8 cellular contexts compared by ENCODE assay signal in the genomic region with DNA sequence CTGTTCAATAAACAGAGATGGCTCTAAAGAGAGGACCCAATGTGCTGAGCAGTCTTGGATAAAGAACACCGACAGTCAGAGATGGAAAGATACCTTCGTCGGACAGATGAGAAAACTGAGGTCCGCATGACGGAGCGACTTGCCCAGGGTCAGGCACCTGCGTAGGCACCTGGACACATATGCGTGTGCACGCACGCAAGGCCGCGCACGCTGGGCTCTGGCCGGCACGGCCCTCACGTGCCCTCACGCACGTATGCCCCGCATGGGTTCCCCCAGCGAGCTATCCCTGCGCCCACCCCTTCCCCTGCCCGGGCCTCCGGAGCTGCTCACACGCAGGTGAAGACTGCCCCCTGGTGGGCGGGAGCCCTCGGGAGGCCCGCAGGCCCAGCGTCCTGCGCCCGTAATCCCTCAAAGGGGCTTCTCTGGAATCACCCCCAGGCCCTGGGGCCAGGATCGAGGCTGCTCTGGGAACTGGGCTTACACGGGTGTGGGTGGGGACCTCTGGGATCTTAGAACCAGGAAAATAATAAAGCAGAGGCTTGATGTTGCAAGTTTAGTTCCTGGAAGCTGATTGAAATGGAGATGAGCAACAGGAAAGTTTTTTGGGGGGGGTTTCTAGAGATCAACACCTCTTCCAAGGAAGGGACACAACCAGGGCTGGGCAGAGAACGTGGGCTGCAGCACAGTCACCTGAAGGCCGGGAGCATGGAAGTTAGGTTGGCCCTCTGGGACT.
A peak's percentile ranks its signal among the peaks of the same experiment; 100 is the strongest.
DNase-seq lines count a peak whose midpoint lies in the region; ATAC-seq and TF ChIP-seq lines count a peak whose summit lies in the region.

No MANE protein-coding gene starts in this region.

- H3K27me3 Mint-ChIP-seq in activated CD8-positive, alpha-beta memory T cell treated with anti-CD3 and anti-CD28 coated beads, Interleukin-2, amount 10 ng/mL, durations not matched to agents 7 days and 5 days = no peaks in the 10 kb centered on the region
- peaks cover 16 to 53% of the 10 kb centered on the region in 2 donors for H3K27me3 Mint-ChIP-seq in effector memory CD8-positive, alpha-beta T cell
- H3K27me3 Mint-ChIP-seq in mesothelial cell of epicardium (ENCODE audit: low read depth) = peaks cover 14% of the 10 kb centered on the region

- no peak overlapping the region for H3K27ac Mint-ChIP-seq in activated CD8-positive, alpha-beta memory T cell treated with anti-CD3 and anti-CD28 coated beads, Interleukin-2, amount 10 ng/mL, durations not matched to agents 7 days and 5 days
- H3K27ac Mint-ChIP-seq in effector memory CD8-positive, alpha-beta T cell = no peak overlapping the region
- peak overlapping the region; percentile 57 for H3K27ac Mint-ChIP-seq in mesothelial cell of epicardium

- H3K4me3 Mint-ChIP-seq in activated CD8-positive, alpha-beta memory T cell treated with anti-CD3 and anti-CD28 coated beads, Interleukin-2, amount 10 ng/mL, durations not matched to agents 7 days and 5 days = peak overlapping the region; percentile 38
- H3K4me3 Mint-ChIP-seq in effector memory CD8-positive, alpha-beta T cell = peak overlapping the region; percentile 23 to 24
- H3K4me3 Mint-ChIP-seq in mesothelial cell of epicardium = peak overlapping the region; percentile 59

- peak; percentile 94 for TF ChIP-seq CTCF in mesothelial cell of epicardium (IDR thresholded peaks at IDR 0.05; ENCODE audit: unreplicated experiment)

- H3K9me3 Mint-ChIP-seq in activated CD8-positive, alpha-beta memory T cell treated with anti-CD3 and anti-CD28 coated beads, Interleukin-2, amount 10 ng/mL, durations not matched to agents 7 days and 5 days (ENCODE audit: low read depth) = peaks cover under 1% of the 10 kb centered on the region
- H3K9me3 Mint-ChIP-seq in effector memory CD8-positive, alpha-beta T cell = peaks cover 0 to 2% of the 10 kb centered on the region in 2 donors
- peaks cover 19% of the 10 kb centered on the region for H3K9me3 Mint-ChIP-seq in mesothelial cell of epicardium

- peak; percentile 82 for ATAC-seq in activated CD8-positive, alpha-beta memory T cell treated with anti-CD3 and anti-CD28 coated beads, Interleukin-2, amount 10 ng/mL, durations not matched to agents 7 days and 5 days
- peak; percentile 68 for ATAC-seq in effector memory CD8-positive, alpha-beta T cell (replicated peaks)
- ATAC-seq in HG02938 (IDR thresholded peaks at IDR 0.05; ENCODE audit: unreplicated experiment) = no peak

- peaks cover 22% of the 10 kb centered on the region for H3K4me1 Mint-ChIP-seq in activated CD8-positive, alpha-beta memory T cell treated with anti-CD3 and anti-CD28 coated beads, Interleukin-2, amount 10 ng/mL, durations not matched to agents 7 days and 5 days
- H3K4me1 Mint-ChIP-seq in effector memory CD8-positive, alpha-beta T cell (ENCODE audit: low read depth in 2 of 2) = no peaks in the 10 kb centered on the region
- H3K4me1 Mint-ChIP-seq in mesothelial cell of epicardium = peaks cover 16% of the 10 kb centered on the region

- DNase-seq in NCI-H1436 (lab: John Stamatoyannopoulos, UW) (peak; percentile 46), NCI-H1436 treated with DMSO at 0.1 percent for 48 hours (lab: John Stamatoyannopoulos, UW) (no peak), NCI-H1694 treated with DMSO at 0.1 percent for 48 hours (lab: John Stamatoyannopoulos, UW) (peak; percentile 20), mesothelial cell of epicardium (ENCODE audit: low spot score in 2 of 2, unreplicated experiment in 2 of 2) (peak; percentile 89 to 92)
- peak; percentile 72 for DNase-seq in activated CD8-positive, alpha-beta memory T cell treated with anti-CD3 and anti-CD28 coated beads, Interleukin-2, amount 10 ng/mL, durations not matched to agents 7 days and 5 days
- peak; percentile 26 to 40 (median 36) for DNase-seq in effector memory CD8-positive, alpha-beta T cell
- peak; percentile 74 to 76 for DNase-seq in stimulated activated CD8-positive, alpha-beta memory T cell treated with anti-CD3 and anti-CD28 coated beads, Interleukin-2, amount 100 ng/mL, for 48 hours (ENCODE audit: low read depth in 2 of 2)

- peaks cover 2% of the 10 kb centered on the region for H3K36me3 Mint-ChIP-seq in activated CD8-positive, alpha-beta memory T cell treated with anti-CD3 and anti-CD28 coated beads, Interleukin-2, amount 10 ng/mL, durations not matched to agents 7 days and 5 days
- H3K36me3 Mint-ChIP-seq in effector memory CD8-positive, alpha-beta T cell (ENCODE audit: insufficient read depth) = no peaks in the 10 kb centered on the region
- peaks cover 2% of the 10 kb centered on the region for H3K36me3 Mint-ChIP-seq in mesothelial cell of epicardium

- CTCF ChIA-PET in activated CD8-positive, alpha-beta memory T cell treated with anti-CD3 and anti-CD28 coated beads, Interleukin-2, amount 10 ng/mL, durations not matched to agents 7 days and 5 days (lab: Charles Lee) = interaction anchor here (0.6 to 1.8 kb wide), 13 partner anchors 10 to 245 kb away, joined by 3 to 8 read pairs (median 3); no protein-coding TSS in a partner anchor
